ENCODE assay signal across 15 cellular contexts in genomic region chr6:33640361-33640760, GRCh38.
"Had no signal": no experiment of that assay in that cellular context is flagged by ENCODE, and none has a peak within 500 bp of the region (broad histone marks: within the 10 kb centered on the region; RNA-seq: fewer than 3 reads in every experiment).

No MANE protein-coding gene starts in this region.

- ATAC-seq: left colon; left ventricle myocardium superior; stimulated activated naive CD8-positive, alpha-beta T cell treated with anti-CD3 and anti-CD28 coated beads, Interleukin-15, Interleukin-2, amounts not matched to agents 100 U/mL and 50 U/mL, for 24 hours had no signal

- H3K4me3 Mint-ChIP-seq: nephron progenitor cell had no signal

- H3K4me1 ChIP-seq: right atrium auricular region, tibial artery had no signal

- H3K9me3 Mint-ChIP-seq: nephron progenitor cell had no signal

- H3K9me3 ChIP-seq: ovary, right atrium auricular region, tibial artery had no signal

- H3K27ac Mint-ChIP-seq: nephron progenitor cell had no signal

- H3K4me3 ChIP-seq: lung, ovary, right atrium auricular region, tibial artery had no signal

- H3K27ac ChIP-seq: foreskin keratinocyte, ovary, right atrium auricular region, tibial artery had no signal

- H3K36me3 ChIP-seq: ovary, right atrium auricular region had no signal

- FAIRE-seq: small intestine had no signal

- DNase-seq: erythroblast; left colon; left ventricle myocardium superior; mesenchymal stem cell; midbrain; nephron progenitor cell; ovary; small intestine; stimulated activated CD4-positive, alpha-beta T cell treated with anti-CD3 and anti-CD28 coated beads, Interleukin-12 subunit alpha, Interleukin-12 subunit beta, amount 100 ng/mL, for 4 hours; stimulated activated CD4-positive, alpha-beta T cell treated with anti-CD3 and anti-CD28 coated beads, Interleukin-2, amount 100 ng/mL, for 48 hours; stimulated activated naive CD8-positive, alpha-beta T cell treated with anti-CD3 and anti-CD28 coated beads, Interleukin-15, Interleukin-2, amounts not matched to agents 100 U/mL and 50 U/mL, for 24 hours; tibial artery had no signal

- H3K27me3 ChIP-seq: foreskin keratinocyte, ovary, right atrium auricular region had no signal
